7 cellular contexts compared by ENCODE assay signal in the genomic region with DNA sequence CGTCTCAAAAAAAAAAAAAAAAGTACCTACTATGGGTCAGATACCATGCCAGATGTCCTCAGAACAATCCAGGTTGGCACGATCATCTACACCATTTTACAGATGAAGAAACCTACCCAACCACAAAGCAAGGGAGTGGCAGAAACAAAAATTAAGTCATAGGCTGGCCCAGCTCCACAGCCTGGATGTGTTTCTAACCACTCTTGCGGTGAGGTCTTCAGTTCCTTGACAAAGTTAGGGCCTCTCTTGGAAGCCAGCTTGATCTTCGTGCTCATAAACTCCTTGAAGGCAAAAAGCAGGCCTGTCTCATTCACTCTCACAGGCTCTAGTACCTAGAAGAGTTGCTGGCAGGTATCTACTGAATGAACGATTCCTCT.
DNase-seq lines count a peak whose midpoint lies in the region; ATAC-seq and TF ChIP-seq lines count a peak whose summit lies in the region.

No MANE protein-coding gene starts in this region.

- peaks cover 25 to 47% of the 10 kb centered on the region in 2 donors for H3K36me3 Mint-ChIP-seq in stimulated activated naive B cell treated with anti-CD40 and anti-IgM and Interleukin-4, amounts not matched to agents 10 μg/mL and 1 μg/mL and 100 μg/mL, for 72 hours

- peaks cover 2 to 6% of the 10 kb centered on the region in 2 donors for H3K9me3 Mint-ChIP-seq in stimulated activated naive B cell treated with anti-CD40 and anti-IgM and Interleukin-4, amounts not matched to agents 10 μg/mL and 1 μg/mL and 100 μg/mL, for 72 hours

- peaks cover 20% of the 10 kb centered on the region for H3K4me1 ChIP-seq in RWPE2 (ENCODE audit: insufficient read depth, poor library complexity, severe bottlenecking)

- peak overlapping the region; percentile 17 for H3K27ac ChIP-seq in RWPE2 (ENCODE audit: poor library complexity, severe bottlenecking)
- no peak overlapping the region for H3K27ac ChIP-seq in WERI-Rb-1

- no peaks in the 10 kb centered on the region for H3K27me3 Mint-ChIP-seq in stimulated activated naive B cell treated with anti-CD40 and anti-IgM and Interleukin-4, amounts not matched to agents 10 μg/mL and 1 μg/mL and 100 μg/mL, for 72 hours

- peaks cover 68 to 82% of the 10 kb centered on the region in 2 donors for H3K4me1 Mint-ChIP-seq in stimulated activated naive B cell treated with anti-CD40 and anti-IgM and Interleukin-4, amounts not matched to agents 10 μg/mL and 1 μg/mL and 100 μg/mL, for 72 hours

- no peak for TF ChIP-seq CTCF in RWPE2 (IDR thresholded peaks at IDR 0.05; ENCODE audit: poor library complexity, severe bottlenecking)
- TF ChIP-seq CTCF in fibroblast of pulmonary artery (IDR thresholded peaks at IDR 0.05; ENCODE audit: low read length, missing control alignments), result no peak
- no peak for TF ChIP-seq CTCF in WERI-Rb-1 (IDR thresholded peaks at IDR 0.05; ENCODE audit: low read depth, low read length)

- no peak overlapping the region for H3K4me3 ChIP-seq in RWPE2 (ENCODE audit: severe bottlenecking)
- no peak overlapping the region for H3K4me3 ChIP-seq in fibroblast of pulmonary artery (replicated peaks; ENCODE audit: low read depth, low read length)
- no peak overlapping the region for H3K4me3 ChIP-seq in WERI-Rb-1 (ENCODE audit: low read depth, low read length)

- no peaks in the 10 kb centered on the region for H3K27me3 ChIP-seq in RWPE2 (ENCODE audit: insufficient read depth, poor library complexity, severe bottlenecking)
- no peaks in the 10 kb centered on the region for H3K27me3 ChIP-seq in WERI-Rb-1 (ENCODE audit: insufficient read depth, low read depth, severe bottlenecking)

- no peak overlapping the region for H3K4me3 Mint-ChIP-seq in stimulated activated naive B cell treated with anti-CD40 and anti-IgM and Interleukin-4, amounts not matched to agents 10 μg/mL and 1 μg/mL and 100 μg/mL, for 72 hours

- H3K27ac Mint-ChIP-seq in stimulated activated naive B cell treated with anti-CD40 and anti-IgM and Interleukin-4, amounts not matched to agents 10 μg/mL and 1 μg/mL and 100 μg/mL, for 72 hours, result peak overlapping the region; percentile 97

- ATAC-seq in GM21381 (IDR thresholded peaks at IDR 0.05; ENCODE audit: unreplicated experiment) (peak; percentile 11), RWPE2 (ENCODE audit: low read depth) (0 out of 3 replicates have a peak, but pooled peaks have one; percentile 12), GM19324 (IDR thresholded peaks at IDR 0.05; ENCODE audit: low FRiP score, unreplicated experiment) (no peak), HG02970 (IDR thresholded peaks at IDR 0.05; ENCODE audit: low FRiP score, unreplicated experiment) (no peak)
- ATAC-seq in stimulated activated naive B cell treated with anti-CD40 and anti-IgM and Interleukin-4, amounts not matched to agents 10 μg/mL and 1 μg/mL and 100 μg/mL, for 72 hours (replicated peaks), result no peak

- H3K9me3 ChIP-seq in RWPE2 (ENCODE audit: severe bottlenecking), result no peaks in the 10 kb centered on the region
- no peaks in the 10 kb centered on the region for H3K9me3 ChIP-seq in WERI-Rb-1 (ENCODE audit: severe bottlenecking)

- DNase-seq in RWPE2 (ENCODE audit: low spot score) (no peak), fibroblast of pulmonary artery (ENCODE audit: low read depth) (peak; percentile 66), WERI-Rb-1 (no peak)
- DNase-seq in stimulated activated naive B cell treated with anti-CD40 and anti-IgM and Interleukin-4, amounts not matched to agents 10 μg/mL and 1 μg/mL and 100 μg/mL, for 72 hours, result no peak

- H3K36me3 ChIP-seq in RWPE2 (ENCODE audit: low read depth) (no peaks in the 10 kb centered on the region), WERI-Rb-1 (peaks cover 72% of the 10 kb centered on the region)

Comparison
In these comparisons a context has a peak if more than half of its experiments do, and no peak if none do; other contexts are left out.
1. ATAC-seq: peak in GM21381 (single experiment) and RWPE2 (single experiment); none in stimulated activated naive B cell treated with anti-CD40 and anti-IgM and Interleukin-4, amounts not matched to agents 10 μg/mL and 1 μg/mL and 100 μg/mL, for 72 hours (0 of 2), GM19324 (single experiment) and HG02970 (single experiment).